ENCODE assay signal across 20 cellular contexts in genomic region chrX:129316461-129316860, GRCh38.
A peak's percentile ranks its signal among the peaks of the same experiment; 100 is the strongest.
DNase-seq lines count a peak whose midpoint lies in the region; ATAC-seq and TF ChIP-seq lines count a peak whose summit lies in the region.
"Had no signal": no experiment of that assay in that cellular context is flagged by ENCODE, and none has a peak within 500 bp of the region (broad histone marks: within the 10 kb centered on the region; RNA-seq: fewer than 3 reads in every experiment).

No MANE protein-coding gene starts in this region.

- H3K36me3 ChIP-seq in SK-N-SH (replicated peaks in 1 of 2; ENCODE audit: control insufficient read depth in 1 of 2, insufficient read depth in 2 of 2, low read length in 1 of 2) (no peaks in the 10 kb centered on the region), adrenal gland (replicated peaks in 1 of 2) (no peaks in the 10 kb centered on the region)
- H3K36me3 ChIP-seq: BLaER1 treated with 17β-estradiol and CSF1 and Interleukin-3, amounts not matched to agents 10 nM and 100 nM had no signal

- no peak for TF ChIP-seq POLR2A in adrenal gland (IDR thresholded peaks at IDR 0.05)

- H3K9ac ChIP-seq in SK-N-SH: no peak overlapping the region
- H3K9ac ChIP-seq: BLaER1 treated with 17β-estradiol and CSF1 and Interleukin-3, amounts not matched to agents 10 nM and 100 nM had no signal

- no peak overlapping the region for H3K4me2 ChIP-seq in SK-N-SH
- H3K4me2 ChIP-seq: A549; BLaER1 treated with 17β-estradiol and CSF1 and Interleukin-3, amounts not matched to agents 10 nM and 100 nM had no signal

- no peak for TF ChIP-seq CTCF in SK-N-SH (IDR thresholded peaks at IDR 0.05)
- TF ChIP-seq CTCF in epithelial cell of esophagus (IDR thresholded peaks at IDR 0.05; ENCODE audit: insufficient read depth, low read depth, low read length, missing control alignments): no peak
- TF ChIP-seq CTCF in adrenal gland (IDR thresholded peaks at IDR 0.05): no peak
- TF ChIP-seq CTCF in RWPE1 (conservative IDR thresholded peaks at IDR 0.05; ENCODE audit: low read depth): no peak

- no peak for TF ChIP-seq EP300 in SK-N-SH (IDR thresholded peaks at IDR 0.05; ENCODE audit: borderline replicate concordance in 1 of 2, low read depth in 1 of 2, low read length in 1 of 2)

- peak; percentile 30; the same call in 1 of the 3 replicates for ATAC-seq in SK-N-SH treated with all-trans-retinoic acid at 6 μM for 48 hours
- ATAC-seq: A549; CD8-positive, alpha-beta T cell; GM12878 had no signal

- CTCF ChIA-PET in SK-N-SH (lab: Yijun Ruan, JAX) (no interaction called here), RWPE1 (lab: Yijun Ruan, JAX) (no interaction called here)

- intact Hi-C loops in adrenal gland (cut with DNase I): no loop called here

- H3K4me1 ChIP-seq in SK-N-SH (ENCODE audit: control insufficient read depth in 1 of 2, insufficient read depth in 2 of 2, low read depth in 1 of 2, low read length in 1 of 2) (no peaks in the 10 kb centered on the region), adrenal gland (replicated peaks in 1 of 2) (no peaks in the 10 kb centered on the region)
- H3K4me1 ChIP-seq: A549, Caco-2 had no signal

- H3K27ac ChIP-seq in SK-N-SH (ENCODE audit: low read depth in 2 of 2, low read length in 1 of 2): no peak overlapping the region
- no peak overlapping the region for H3K27ac ChIP-seq in substantia nigra (ENCODE audit: low read depth, low read length, poor library complexity, severe bottlenecking)
- no peak overlapping the region for H3K27ac ChIP-seq in adrenal gland
- H3K27ac ChIP-seq in RWPE1: no peak overlapping the region
- H3K27ac ChIP-seq: 22Rv1; A549; BLaER1 treated with 17β-estradiol and CSF1 and Interleukin-3, amounts not matched to agents 10 nM and 100 nM; C4-2B had no signal

- no peak for DNase-seq in SK-N-SH
- DNase-seq in SK-N-DZ (ENCODE audit: low spot score): peak; percentile 90
- DNase-seq in epithelial cell of esophagus (ENCODE audit: low read depth): peak; percentile 0
- DNase-seq in retina: peak; percentile 3
- DNase-seq in substantia nigra (lab: John Stamatoyannopoulos, UW): no peak
- no peak for DNase-seq in adrenal gland
- no peak for DNase-seq in RWPE1 (ENCODE audit: low spot score)
- DNase-seq: AML-193; Caco-2; Calu3; CD4-positive, alpha-beta T cell; CD8-positive, alpha-beta T cell; DMS79 treated with DMSO at 0.1 percent for 48 hours; GDM1 had no signal

- 21% methylated on average over 2 of the region's 2 CpGs for WGBS in SK-N-SH (ENCODE audit: low lambda C conversion rate)
- 76 to 91% (median 84%) methylated on average over 2 of the region's 2 CpGs for WGBS in adrenal gland, 4 donors

- no peaks in the 10 kb centered on the region for H3F3A ChIP-seq in SK-N-SH (replicated peaks; ENCODE audit: insufficient read depth)

- H2AFZ ChIP-seq in SK-N-SH (ENCODE audit: low read depth): no peak overlapping the region

- no peaks in the 10 kb centered on the region for H4K20me1 ChIP-seq in SK-N-SH (ENCODE audit: insufficient read depth)
- H4K20me1 ChIP-seq: BLaER1 treated with 17β-estradiol and CSF1 and Interleukin-3, amounts not matched to agents 10 nM and 100 nM had no signal

- POLR2A ChIA-PET in SK-N-SH (lab: Yijun Ruan, JAX): no interaction called here
- POLR2A ChIA-PET in RWPE1 (lab: Yijun Ruan, JAX; ENCODE audit: low non-redundant PET): no interaction called here

- H3K4me3 ChIP-seq in SK-N-SH (ENCODE audit: low read depth in 2 of 2, low read length in 1 of 2): no peak overlapping the region
- no peak overlapping the region for H3K4me3 ChIP-seq in epithelial cell of esophagus (ENCODE audit: low read length)
- no peak overlapping the region for H3K4me3 ChIP-seq in adrenal gland
- H3K4me3 ChIP-seq: A549; BLaER1 treated with 17β-estradiol and CSF1 and Interleukin-3, amounts not matched to agents 10 nM and 100 nM; GM12878 had no signal

- H3K9me3 ChIP-seq in SK-N-SH: no peaks in the 10 kb centered on the region
- H3K9me3 ChIP-seq in adrenal gland (replicated peaks in 1 of 3): no peaks in the 10 kb centered on the region
- H3K9me3 ChIP-seq: A549; BLaER1 treated with 17β-estradiol and CSF1 and Interleukin-3, amounts not matched to agents 10 nM and 100 nM; Caco-2 had no signal

- H3K9me2 ChIP-seq in SK-N-SH: no peaks in the 10 kb centered on the region

- no peaks in the 10 kb centered on the region for H3K79me2 ChIP-seq in SK-N-SH (ENCODE audit: insufficient read depth)

- TF ChIP-seq RAD21 in SK-N-SH (IDR thresholded peaks at IDR 0.05; ENCODE audit: low read length): no peak

- H3K27me3 ChIP-seq in SK-N-SH (ENCODE audit: insufficient read depth) (no peaks in the 10 kb centered on the region), adrenal gland (no peaks in the 10 kb centered on the region)

TF ChIP-seq in SK-N-SH treated with all-trans-retinoic acid at 6 μM for 48 hours, 23 proteins besides CTCF, POLR2A, EP300 and RAD21 (continues in another document):
- no peak for TF ChIP-seq CSDC2 (CRISPR knock-in tag; IDR thresholded peaks at IDR 0.05)
- TF ChIP-seq CREB5 (CRISPR knock-in tag; IDR thresholded peaks at IDR 0.05; ENCODE audit: low read depth): no peak
- no peak for TF ChIP-seq ZNF565 (CRISPR knock-in tag; conservative IDR thresholded peaks at IDR 0.05; ENCODE audit: low read depth)
- TF ChIP-seq ZC3H10 (CRISPR knock-in tag; IDR thresholded peaks at IDR 0.05): no peak
- TF ChIP-seq, protein P1, sequence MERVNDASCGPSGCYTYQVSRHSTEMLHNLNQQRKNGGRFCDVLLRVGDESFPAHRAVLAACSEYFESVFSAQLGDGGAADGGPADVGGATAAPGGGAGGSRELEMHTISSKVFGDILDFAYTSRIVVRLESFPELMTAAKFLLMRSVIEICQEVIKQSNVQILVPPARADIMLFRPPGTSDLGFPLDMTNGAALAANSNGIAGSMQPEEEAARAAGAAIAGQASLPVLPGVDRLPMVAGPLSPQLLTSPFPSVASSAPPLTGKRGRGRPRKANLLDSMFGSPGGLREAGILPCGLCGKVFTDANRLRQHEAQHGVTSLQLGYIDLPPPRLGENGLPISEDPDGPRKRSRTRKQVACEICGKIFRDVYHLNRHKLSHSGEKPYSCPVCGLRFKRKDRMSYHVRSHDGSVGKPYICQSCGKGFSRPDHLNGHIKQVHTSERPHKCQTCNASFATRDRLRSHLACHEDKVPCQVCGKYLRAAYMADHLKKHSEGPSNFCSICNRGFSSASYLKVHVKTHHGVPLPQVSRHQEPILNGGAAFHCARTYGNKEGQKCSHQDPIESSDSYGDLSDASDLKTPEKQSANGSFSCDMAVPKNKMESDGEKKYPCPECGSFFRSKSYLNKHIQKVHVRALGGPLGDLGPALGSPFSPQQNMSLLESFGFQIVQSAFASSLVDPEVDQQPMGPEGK (CRISPR knock-in tag; IDR thresholded peaks at IDR 0.05; ENCODE audit: borderline replicate concordance): no peak
- no peak for TF ChIP-seq ESRRG (CRISPR knock-in tag; IDR thresholded peaks at IDR 0.05)
- no peak for TF ChIP-seq TOX (CRISPR knock-in tag; IDR thresholded peaks at IDR 0.05; ENCODE audit: borderline replicate concordance)
- no peak for TF ChIP-seq ZNF70 (CRISPR knock-in tag; IDR thresholded peaks at IDR 0.05)
- TF ChIP-seq GLIS3 (CRISPR knock-in tag; IDR thresholded peaks at IDR 0.05): no peak

TF ChIP-seq in SK-N-SH, 30 proteins besides CTCF, POLR2A, EP300 and RAD21:
- TF ChIP-seq USF1 (IDR thresholded peaks at IDR 0.05; ENCODE audit: borderline replicate concordance, low read depth) (no peak), POLR2AphosphoS5 (IDR thresholded peaks at IDR 0.05; ENCODE audit: low read depth, low read length) (no peak), MXI1 (IDR thresholded peaks at IDR 0.05; ENCODE audit: low read depth, low read length) (no peak), FOSL2 (IDR thresholded peaks at IDR 0.05; ENCODE audit: borderline replicate concordance, low read depth) (no peak), TCF12 (IDR thresholded peaks at IDR 0.05) (no peak), NRF1 (IDR thresholded peaks at IDR 0.05; ENCODE audit: low read depth, low read length) (no peak)

Comparison
In these comparisons a context has a peak if more than half of its experiments do, and no peak if none do; other contexts are left out.
1. DNase-seq: peak in SK-N-DZ (single experiment), epithelial cell of esophagus (single experiment) and retina (single experiment); none in SK-N-SH (single experiment), substantia nigra (0 of 49), adrenal gland (0 of 7) and RWPE1 (single experiment).